In genomic region chr16:21952793-21953540, GRCh38 we compare ENCODE assay signal across 8 cellular contexts. TPM values are rescaled to one million over a fixed set of nuclear protein-coding genes. Genes with fewer than 3 reads are reported as not detected.
DNase-seq lines count a peak whose midpoint lies in the region; ATAC-seq lines count a peak whose summit lies in the region.

Gene UQCRC2 (plus strand): TSS chr16:21953361. CDS start chr16:21953424, 63 bp downstream.

- ATAC-seq in GM21367 (IDR thresholded peaks at IDR 0.05; ENCODE audit: unreplicated experiment) (peak; percentile 72), memory B cell (ENCODE audit: low read depth) (peak; percentile 82)
- peak; percentile 86 for ATAC-seq in effector memory CD8-positive, alpha-beta T cell (replicated peaks)

- DNase-seq in COR-L47 (lab: John Stamatoyannopoulos, UW) (peak; percentile 90), HT1080 (ENCODE audit: low read depth) (peak; percentile 86), NOMO-1 (lab: John Stamatoyannopoulos, UW; ENCODE audit: unreplicated experiment in 2 of 2) (peak; percentile 86 to 98), memory B cell (ENCODE audit: low spot score in 2 of 2) (peak; percentile 76 to 78)
- peak; percentile 83 to 85 (median 84) for DNase-seq in effector memory CD8-positive, alpha-beta T cell
- DNase-seq in stimulated activated CD8-positive, alpha-beta memory T cell treated with anti-CD3 and anti-CD28 coated beads, Interleukin-12 subunit alpha, Interleukin-12 subunit beta, amount 100 ng/mL, for 1 hour (ENCODE audit: low read depth), result peak; percentile 83

- peaks cover 25 to 39% of the 10 kb centered on the region in 2 donors for H3K4me1 Mint-ChIP-seq in effector memory CD8-positive, alpha-beta T cell (ENCODE audit: low read depth in 2 of 2)
- peaks cover 28% of the 10 kb centered on the region for H3K4me1 Mint-ChIP-seq in memory B cell

- peak within 1 kb of the TSS; percentile 100 for H3K27ac Mint-ChIP-seq in effector memory CD8-positive, alpha-beta T cell
- H3K27ac Mint-ChIP-seq in memory B cell, result peak within 1 kb of the TSS; percentile 99

- H3K9me3 Mint-ChIP-seq in effector memory CD8-positive, alpha-beta T cell, result no peaks in the 10 kb centered on the region
- no peaks in the 10 kb centered on the region for H3K9me3 Mint-ChIP-seq in memory B cell

- POLR2A ChIA-PET in activated CD8-positive, alpha-beta memory T cell treated with anti-CD3 and anti-CD28 coated beads for 36 hours (lab: Charles Lee), result interaction anchor here (0.8 to 1.2 kb wide), 4 partner anchors 9 to 235 kb away, joined by 3 to 7 read pairs (median 4); no protein-coding TSS in a partner anchor

- peaks cover 43% of the 10 kb centered on the region for H3K36me3 Mint-ChIP-seq in effector memory CD8-positive, alpha-beta T cell (ENCODE audit: insufficient read depth)
- H3K36me3 Mint-ChIP-seq in memory B cell, result peaks cover 3% of the 10 kb centered on the region

- no peaks in the 10 kb centered on the region for H3K27me3 Mint-ChIP-seq in effector memory CD8-positive, alpha-beta T cell
- H3K27me3 Mint-ChIP-seq in memory B cell, result no peaks in the 10 kb centered on the region

- CTCF ChIA-PET in activated CD8-positive, alpha-beta memory T cell treated with anti-CD3 and anti-CD28 coated beads for 36 hours (lab: Charles Lee), result interaction anchor here (1.0 to 1.2 kb wide), 2 partner anchors 234 to 239 kb away, joined by 3 read pairs; no protein-coding TSS in a partner anchor

- peak within 1 kb of the TSS; percentile 99 to 100 for H3K4me3 Mint-ChIP-seq in effector memory CD8-positive, alpha-beta T cell
- peak within 1 kb of the TSS; percentile 90 for H3K4me3 Mint-ChIP-seq in memory B cell

RNA-seq across cellular contexts. Expression of gene UQCRC2, which starts in this region (rescaled TPM):
- 125 and 137 TPM in 2 replicates for total RNA-seq in HT1080 (2014; rRNA removed; shearing (Covaris generic))
- 155 and 177 TPM in 2 replicates for polyA plus RNA-seq in HT1080 (2015; cell fraction: cytosol; rRNA removed)
- polyA plus RNA-seq in HT1080 (2015; cell fraction: nucleus; rRNA removed), result 359 and 362 TPM in 2 replicates
- 100 to 1,000 TPM; 213 to 237 TPM for total RNA-seq in activated CD8-positive, alpha-beta memory T cell treated with anti-CD3 and anti-CD28 coated beads for 36 hours

Comparison
In these comparisons a context has a peak if more than half of its experiments do, and no peak if none do; other contexts are left out.
1. Peak in every context shown above with its lines: DNase-seq and ATAC-seq.